11 cellular contexts compared by ENCODE assay signal in genomic region chr14:101442451-101442850, GRCh38.
A peak's percentile ranks its signal among the peaks of the same experiment; 100 is the strongest.
DNase-seq lines count a peak whose midpoint lies in the region; ATAC-seq lines count a peak whose summit lies in the region.
"Had no signal": no experiment of that assay in that cellular context is flagged by ENCODE, and none has a peak within 500 bp of the region (broad histone marks: within the 10 kb centered on the region; RNA-seq: fewer than 3 reads in every experiment).

No MANE protein-coding gene starts in this region.

- peaks cover 25% of the 10 kb centered on the region for H3K4me1 ChIP-seq in CD4-positive, alpha-beta memory T cell (ENCODE audit: insufficient read depth, low read length)

- H3K27me3 Mint-ChIP-seq in CD4-positive, alpha-beta memory T cell, result peaks cover 26 to 33% of the 10 kb centered on the region in 2 donors

- ATAC-seq in GM21390 (IDR thresholded peaks at IDR 0.05; ENCODE audit: unreplicated experiment) (no peak), GM19467 (IDR thresholded peaks at IDR 0.05; ENCODE audit: unreplicated experiment) (no peak)

- H3K9me3 Mint-ChIP-seq in CD4-positive, alpha-beta memory T cell, result peaks cover 0 to 5% (median 0%) of the 10 kb centered on the region in 8 donors

- H3K4me1 Mint-ChIP-seq in CD4-positive, alpha-beta memory T cell, result peaks cover 21 to 49% (median 33%) of the 10 kb centered on the region in 4 donors

- H3K4me3 ChIP-seq in CD4-positive, alpha-beta memory T cell (ENCODE audit: low read length in 2 of 2), result peak overlapping the region in 1 of 2 donors; percentile 28
- H3K4me3 ChIP-seq: cardiac muscle cell had no signal

- H3K27ac ChIP-seq in CD4-positive, alpha-beta memory T cell (ENCODE audit: low read depth, low read length), result no peak overlapping the region
- H3K27ac ChIP-seq: cardiac muscle cell, neutrophil had no signal

- CTCF ChIA-PET in CD4-positive, alpha-beta memory T cell (lab: Charles Lee; ENCODE audit: partially characterized antibody), result interaction anchor here (1.0 kb wide), 1 partner anchor 29 kb away, joined by 3 read pairs; no protein-coding TSS in a partner anchor

- H3K4me3 Mint-ChIP-seq in CD4-positive, alpha-beta memory T cell, result peak overlapping the region in 7 of 8 donors; percentile 43 to 76 (median 67)

- intact Hi-C loops in CD4-positive, alpha-beta memory T cell (cut with micrococcal nuclease), result no loop called here

- no peaks in the 10 kb centered on the region for H3K36me3 ChIP-seq in CD4-positive, alpha-beta memory T cell (ENCODE audit: insufficient read depth, low read length)
- H3K36me3 ChIP-seq: cardiac muscle cell, neutrophil had no signal

- H3K27ac Mint-ChIP-seq in CD4-positive, alpha-beta memory T cell, result peak overlapping the region in 4 of 7 donors; percentile 20 to 86 (median 64)

- peaks cover 24% of the 10 kb centered on the region for H3K27me3 ChIP-seq in CD4-positive, alpha-beta memory T cell (ENCODE audit: insufficient read depth, low read length)

- POLR2A ChIA-PET in CD4-positive, alpha-beta memory T cell (lab: Charles Lee; ENCODE audit: partially characterized antibody), result no interaction called here

- peak; percentile 66 to 80 (median 77) for DNase-seq in CD4-positive, alpha-beta memory T cell
- peak; percentile 51 to 58 for DNase-seq in activated CD4-positive, alpha-beta T cell treated with anti-CD3 and anti-CD28 coated beads for 4 hours
- DNase-seq in activated naive CD4-positive, alpha-beta T cell treated with anti-CD3 and anti-CD28 coated beads, Interleukin-2, amount 50 U/mL, for 16 hours, result peak; percentile 58
- peak; percentile 48 for DNase-seq in stimulated activated CD4-positive, alpha-beta T cell treated with anti-CD3 and anti-CD28 coated beads, Interleukin-1b, Interleukin-23, amount 100 ng/mL, for 48 hours
- no peak for DNase-seq in AG20443 (ENCODE audit: low spot score)
- no peak for DNase-seq in C1 segment of cervical spinal cord (lab: John Stamatoyannopoulos, UW)
- DNase-seq: SHP77 had no signal

- H3K36me3 Mint-ChIP-seq in CD4-positive, alpha-beta memory T cell, result no peaks in the 10 kb centered on the region

- no peaks in the 10 kb centered on the region for H3K9me3 ChIP-seq in CD4-positive, alpha-beta memory T cell (ENCODE audit: control insufficient read depth in 1 of 2, low read length in 2 of 2)
- H3K9me3 ChIP-seq: neutrophil had no signal

Comparison
In these comparisons a context has a peak if more than half of its experiments do, and no peak if none do; other contexts are left out.
1. DNase-seq: peak in CD4-positive, alpha-beta memory T cell (5 of 5), activated CD4-positive, alpha-beta T cell treated with anti-CD3 and anti-CD28 coated beads for 4 hours (2 of 2), activated naive CD4-positive, alpha-beta T cell treated with anti-CD3 and anti-CD28 coated beads, Interleukin-2, amount 50 U/mL, for 16 hours (single experiment) and stimulated activated CD4-positive, alpha-beta T cell treated with anti-CD3 and anti-CD28 coated beads, Interleukin-1b, Interleukin-23, amount 100 ng/mL, for 48 hours (single experiment); none in AG20443 (single experiment) and C1 segment of cervical spinal cord (0 of 14).